17 cellular contexts compared by ENCODE assay signal in the genomic region with DNA sequence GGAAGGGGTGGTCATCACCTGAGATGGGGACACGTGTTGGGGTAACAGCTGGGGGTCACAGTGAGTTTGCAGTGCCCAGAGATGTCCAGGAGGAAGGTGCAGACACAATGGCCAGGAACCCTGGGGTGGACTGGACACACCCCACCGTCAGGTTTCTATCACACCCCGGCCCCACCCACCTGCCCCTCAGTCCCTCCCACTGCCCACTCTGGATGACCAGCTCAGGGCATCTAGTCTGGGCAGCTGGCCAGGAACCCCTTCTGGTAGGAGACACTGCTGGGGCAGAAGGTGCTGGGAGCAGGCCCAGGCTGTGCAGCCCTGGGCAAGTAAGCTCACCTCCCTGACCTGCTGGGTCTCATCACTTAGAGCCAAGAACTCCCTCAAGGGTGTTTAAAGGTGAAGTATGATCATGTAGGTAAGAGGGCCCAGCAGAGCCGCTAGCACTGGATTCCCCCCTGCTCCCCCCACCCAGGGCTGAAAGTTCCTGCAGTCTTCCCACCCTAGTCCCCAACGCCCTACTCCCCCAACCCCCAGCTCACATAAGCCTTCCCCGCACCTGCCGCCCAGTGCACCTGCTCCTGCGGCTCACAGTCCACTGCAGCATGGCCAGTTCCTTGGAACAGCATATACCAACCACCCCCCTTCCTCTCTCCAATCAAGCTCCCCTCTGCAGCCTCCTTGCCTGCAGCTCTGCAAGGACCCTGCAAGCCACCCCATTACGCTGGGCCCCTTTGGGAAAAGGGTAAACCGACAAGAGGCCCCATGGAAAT. TPM values are rescaled to one million over a fixed set of nuclear protein-coding genes. Genes with fewer than 3 reads are reported as not detected.
A peak's percentile ranks its signal among the peaks of the same experiment; 100 is the strongest.
DNase-seq lines count a peak whose midpoint lies in the region; TF ChIP-seq lines count a peak whose summit lies in the region.
"Had no signal": no experiment of that assay in that cellular context is flagged by ENCODE, and none has a peak within 500 bp of the region (broad histone marks: within the 10 kb centered on the region; RNA-seq: fewer than 3 reads in every experiment).

No MANE protein-coding gene starts in this region.

- DNase-seq in NCI-H748 (lab: John Stamatoyannopoulos, UW; ENCODE audit: unreplicated experiment) (peak; percentile 2), NCI-H748 treated with DMSO at 0.1 percent for 48 hours (lab: John Stamatoyannopoulos, UW) (no peak), SJCRH30 (peak; percentile 52 to 63), substantia nigra (lab: John Stamatoyannopoulos, UW) (peak in 1 of 49 donors; percentile 88), smooth muscle cell (lab: John Stamatoyannopoulos, UW; ENCODE audit: unreplicated experiment) (no peak), NCI-H82 (lab: John Stamatoyannopoulos, UW) (no peak), uterus (no peak)
- DNase-seq: DMS153, NCI-H1092, NCI-H2081 treated with DMSO at 0.1 percent for 48 hours, NCI-H2227 treated with DMSO at 0.1 percent for 48 hours, PC-3 had no signal

- H3K27ac Mint-ChIP-seq in nephron = peak overlapping the region; percentile 51 to 99 (median 85)

- H3K4me1 Mint-ChIP-seq in nephron = peaks cover 82% of the 10 kb centered on the region

- H3K27me3 ChIP-seq in SJCRH30 = no peaks in the 10 kb centered on the region
- H3K27me3 ChIP-seq in smooth muscle cell (ENCODE audit: low read depth) = no peaks in the 10 kb centered on the region
- no peaks in the 10 kb centered on the region for H3K27me3 ChIP-seq in uterus
- H3K27me3 ChIP-seq: SJSA1 had no signal

- H3K4me2 ChIP-seq in smooth muscle cell = no peak overlapping the region
- H3K4me2 ChIP-seq: KMS-11 had no signal

- no peak overlapping the region for H3K9ac ChIP-seq in smooth muscle cell (ENCODE audit: low read depth)
- H3K9ac ChIP-seq: KMS-11 had no signal

- peaks cover 39% of the 10 kb centered on the region for H3K79me2 ChIP-seq in smooth muscle cell (ENCODE audit: low read depth)

- H4K20me1 ChIP-seq in smooth muscle cell (ENCODE audit: low read depth) = peaks cover 100% of the 10 kb centered on the region

- H3K9me3 Mint-ChIP-seq in nephron = no peaks in the 10 kb centered on the region

- H3K4me1 ChIP-seq in SJCRH30 (peaks cover 55% of the 10 kb centered on the region), smooth muscle cell (ENCODE audit: low read depth) (peaks cover 34% of the 10 kb centered on the region), uterus (peaks cover 12 to 29% of the 10 kb centered on the region in 2 donors)

- no peaks in the 10 kb centered on the region for H3K9me3 ChIP-seq in SJCRH30 (replicated peaks)
- H3K9me3 ChIP-seq in smooth muscle cell (replicated peaks; ENCODE audit: low read depth) = no peaks in the 10 kb centered on the region
- H3K9me3 ChIP-seq in uterus = no peaks in the 10 kb centered on the region
- H3K9me3 ChIP-seq: SJSA1 had no signal

- intact Hi-C loops in uterus (cut with DNase I; ENCODE audit: low total_unique reads) = no loop called here

- no peaks in the 10 kb centered on the region for H3K36me3 Mint-ChIP-seq in nephron (ENCODE audit: low read depth)

- no peaks in the 10 kb centered on the region for H3K27me3 Mint-ChIP-seq in nephron (ENCODE audit: low read depth)

- WGBS in smooth muscle cell (ENCODE audit: low lambda C conversion rate) = 98% methylated on average over 10 of the region's 10 CpGs

- H3K4me3 Mint-ChIP-seq in nephron = peak overlapping the region in 2 of 3 experiments; percentile 8 to 11

- peaks cover 31% of the 10 kb centered on the region for H3F3A ChIP-seq in smooth muscle cell (ENCODE audit: low read depth)

- H2AFZ ChIP-seq in smooth muscle cell (ENCODE audit: low read depth) = no peak overlapping the region

- TF ChIP-seq CTCF in nephron (IDR thresholded peaks at IDR 0.05; ENCODE audit: unreplicated experiment in 3 of 3) (no peak), smooth muscle cell (IDR thresholded peaks at IDR 0.05; ENCODE audit: borderline replicate concordance, insufficient read depth, poor library complexity, severe bottlenecking) (no peak), uterus (IDR thresholded peaks at IDR 0.05) (no peak)

- H3K27ac ChIP-seq in SJCRH30 (no peak overlapping the region; the same call in 1 of the 2 replicates), substantia nigra (ENCODE audit: low read depth, low read length, poor library complexity, severe bottlenecking) (peak overlapping the region; percentile 83), smooth muscle cell (ENCODE audit: low read depth) (no peak overlapping the region), uterus (peak overlapping the region in 1 of 2 donors; percentile 32)
- H3K27ac ChIP-seq: C4-2B, KMS-11, RWPE1, SJSA1 had no signal

- H3K36me3 ChIP-seq in SJCRH30 (0 out of 2 replicates have a peak, but pooled peaks cover 3% of the 10 kb centered on the region), smooth muscle cell (ENCODE audit: low read depth) (no peaks in the 10 kb centered on the region), uterus (no peaks in the 10 kb centered on the region)
- H3K36me3 ChIP-seq: SJSA1 had no signal

- no peak overlapping the region for H3K4me3 ChIP-seq in SJCRH30
- H3K4me3 ChIP-seq in smooth muscle cell = no peak overlapping the region
- no peak overlapping the region for H3K4me3 ChIP-seq in uterus
- H3K4me3 ChIP-seq: SJSA1 had no signal

- no peak for TF ChIP-seq POLR2A in uterus (IDR thresholded peaks at IDR 0.05)

RNA-seq across cellular contexts. Expression of a gene that starts 17.3 kb away (rescaled TPM):
- total RNA-seq in SJCRH30 (2014; rRNA removed; shearing (Covaris generic)) = 87.6 and 90.4 TPM in 2 replicates
- total RNA-seq in smooth muscle cell = 20.0 and 25.4 TPM in 2 replicates
- polyA plus RNA-seq in smooth muscle cell = 31.9 and 32.4 TPM in 2 replicates
- total RNA-seq in uterus = 100 to 1,000 TPM in 1 of 4 donors, 10 to 100 TPM in 3; 41.5 to 112 (median 57.8) TPM

Comparison
In these comparisons a context has a peak if more than half of its experiments do, and no peak if none do; other contexts are left out.
1. DNase-seq: peak in NCI-H748 (single experiment) and SJCRH30 (2 of 2); none in NCI-H748 treated with DMSO at 0.1 percent for 48 hours (single experiment), smooth muscle cell (single experiment), NCI-H82 (single experiment) and uterus (0 of 2).